33 cellular contexts compared by ENCODE assay signal in the genomic region with DNA sequence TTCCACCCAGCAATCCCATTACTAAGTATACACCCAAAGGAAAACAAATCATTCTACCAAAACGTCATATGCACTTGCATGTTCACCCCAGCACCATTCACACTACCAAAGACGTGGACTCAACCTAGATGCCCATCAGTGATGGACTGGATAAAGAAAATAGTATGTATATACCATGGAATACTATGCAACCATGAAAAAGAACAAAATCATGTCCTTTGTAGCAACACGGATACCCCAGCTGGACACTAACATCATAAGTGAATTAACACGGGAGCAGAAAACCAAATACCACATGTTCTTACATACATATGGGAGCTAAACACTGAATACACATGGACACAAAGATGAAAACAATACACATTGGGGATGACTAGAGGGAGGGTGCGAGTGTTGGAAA.
"Had no signal": no experiment of that assay in that cellular context is flagged by ENCODE, and none has a peak within 500 bp of the region (broad histone marks: within the 10 kb centered on the region; RNA-seq: fewer than 3 reads in every experiment).

No MANE protein-coding gene starts in this region.

- H3K27ac ChIP-seq: ascending aorta, body of pancreas, brain microvascular endothelial cell, breast epithelium, VCaP had no signal

- H3K36me3 ChIP-seq: ascending aorta, brain microvascular endothelial cell, breast epithelium had no signal

- ATAC-seq: activated CD8-positive, alpha-beta T cell treated with anti-CD3 and anti-CD28 coated beads for 36 hours; activated naive CD4-positive, alpha-beta T cell treated with anti-CD3 and anti-CD28 coated beads, Interleukin-2, amount 50 U/mL, for 72 hours; activated naive CD8-positive, alpha-beta T cell treated with anti-CD3 and anti-CD28 coated beads, Interleukin-2, amount 50 U/mL, for 24 hours; activated T-cell treated with anti-CD3 and anti-CD28 coated beads, Interleukin-2, amount 50 U/mL, for 4 hours; activated T-cell treated with anti-CD3 and anti-CD28 coated beads, Interleukin-2, amount 50 U/mL, for 72 hours; activated T-helper 17 cell treated with anti-CD3 and anti-CD28 coated beads, Interleukin-2, amount 50 U/mL, for 72 hours; body of pancreas; T-helper 17 cell had no signal

- H3K4me1 ChIP-seq: ascending aorta, body of pancreas, breast epithelium had no signal

- DNase-seq: activated B cell treated with CpG ODN at 0.5 μM for 24 hours; activated CD4-positive, alpha-beta memory T cell treated with anti-CD3 and anti-CD28 coated beads for 36 hours; activated CD4-positive, alpha-beta T cell treated with anti-CD3 and anti-CD28 coated beads for 4 hours; activated CD4-positive, alpha-beta T cell treated with anti-CD3 and anti-CD28 coated beads, Interleukin-2, amount 10 ng/mL, durations not matched to agents 24 days and 14 days; activated CD4-positive, alpha-beta T cell treated with anti-CD3 and anti-CD28 coated beads, Interleukin-2, amount 50 U/mL, for 1 hour; activated CD4-positive, alpha-beta T cell treated with anti-CD3 and anti-CD28 coated beads, Interleukin-2, amount 50 U/mL, for 4 hours; activated CD4-positive, CD25-positive, alpha-beta regulatory T cell treated with anti-CD3 and anti-CD28 coated beads, Interleukin-2, amount 50 U/mL, for 72 hours; activated CD8-positive, alpha-beta memory T cell treated with anti-CD3 and anti-CD28 coated beads, Interleukin-2, amount 50 U/mL, for 4 hours; activated CD8-positive, alpha-beta T cell treated with anti-CD3 and anti-CD28 coated beads for 36 hours; activated effector memory CD4-positive, alpha-beta T cell treated with anti-CD3 and anti-CD28 coated beads, Interleukin-2, amount 50 U/mL, for 16 hours; activated gamma-delta T cell treated with Interleukin-2 at 50 U/mL for 16 hours; activated naive CD4-positive, alpha-beta T cell; activated naive CD4-positive, alpha-beta T cell treated with anti-CD3 and anti-CD28 coated beads for 36 hours; activated naive CD4-positive, alpha-beta T cell treated with anti-CD3 and anti-CD28 coated beads, Interleukin-2, amount 50 U/mL, for 16 hours; activated naive CD8-positive, alpha-beta T cell treated with anti-CD3 and anti-CD28 coated beads, Interleukin-2, amount 10 ng/mL, durations not matched to agents 7 days and 5 days; activated naive CD8-positive, alpha-beta T cell treated with anti-CD3 and anti-CD28 coated beads, Interleukin-2, amount 50 U/mL, for 24 hours; activated T-cell treated with anti-CD3 and anti-CD28 coated beads for 4 hours; activated T-cell treated with anti-CD3 and anti-CD28 coated beads, Interleukin-2, amount 50 U/mL, for 1 hour; activated T-cell treated with anti-CD3 and anti-CD28 coated beads, Interleukin-2, amount 50 U/mL, for 4 hours; activated T-cell treated with anti-CD3 and anti-CD28 coated beads, Interleukin-2, amount 50 U/mL, for 72 hours; amygdala; anterior cingulate cortex; body of pancreas; brain microvascular endothelial cell; central memory CD4-positive, alpha-beta T cell; T-helper 17 cell had no signal

- FAIRE-seq: colon, TTC549 had no signal

- H3K27me3 ChIP-seq: ascending aorta, body of pancreas, brain microvascular endothelial cell, breast epithelium had no signal

- H3K4me3 ChIP-seq: ascending aorta, body of pancreas, breast epithelium had no signal

- H3K9me3 ChIP-seq: body of pancreas had no signal
